ENCODE assay signal across 1 cellular context in the genomic region with DNA sequence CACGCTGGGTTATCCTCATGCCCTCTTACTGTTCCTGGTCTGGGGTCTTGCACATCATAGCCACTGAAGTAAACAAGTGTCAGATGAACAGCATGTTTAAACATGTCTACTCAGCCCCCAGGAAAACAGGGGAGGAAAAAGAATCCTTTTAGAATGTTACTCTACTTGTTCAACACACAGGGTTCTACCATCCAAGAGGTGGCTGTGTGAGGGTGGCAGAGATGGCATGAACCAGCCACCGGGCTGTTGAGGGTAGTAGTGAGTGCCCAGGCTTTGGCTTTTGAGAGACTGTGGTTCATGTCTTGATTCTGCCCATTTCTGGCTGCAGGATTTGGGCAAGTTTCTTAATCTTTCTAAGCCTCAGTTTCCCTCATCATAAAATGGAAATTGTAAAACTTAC.
TF ChIP-seq lines count a peak whose summit lies in the region.

No MANE protein-coding gene starts in this region.

TF ChIP-seq in H1, 55 proteins besides CTCF, POLR2A, EP300 and RAD21:
- TF ChIP-seq CEBPB (IDR thresholded peaks at IDR 0.05; ENCODE audit: low read depth, low read length) (no peak), RBBP5 (IDR thresholded peaks at IDR 0.05; ENCODE audit: borderline replicate concordance, low read depth, low read length) (no peak), CBX8 (IDR thresholded peaks at IDR 0.05; ENCODE audit: borderline replicate concordance, low read depth, low read length) (no peak)
